In the genomic region with DNA sequence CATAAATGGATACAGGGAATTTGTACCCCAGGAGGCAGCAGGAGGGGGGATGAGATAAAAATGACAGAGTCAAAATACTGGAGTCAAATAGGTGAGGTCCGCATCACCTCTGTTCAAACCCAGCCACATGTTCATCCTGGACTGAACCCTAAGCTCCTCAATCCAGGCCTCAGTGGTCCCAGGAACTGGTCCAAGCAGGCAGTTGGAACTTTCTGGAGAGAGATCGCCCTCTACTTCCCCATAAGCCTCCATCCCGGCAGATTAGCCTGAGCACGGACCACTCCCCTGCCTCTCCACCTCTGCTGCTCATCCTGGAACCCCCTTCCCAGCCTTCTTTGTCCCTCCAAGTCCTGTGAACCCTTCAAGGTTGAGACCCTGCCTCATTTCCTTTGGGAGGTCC, we compare ENCODE assay signal across 18 cellular contexts.
"Had no signal": no experiment of that assay in that cellular context is flagged by ENCODE, and none has a peak within 500 bp of the region (broad histone marks: within the 10 kb centered on the region; RNA-seq: fewer than 3 reads in every experiment).

No MANE protein-coding gene starts in this region.

- H3K4me3 Mint-ChIP-seq: immature natural killer cell had no signal

- H3K4me1 Mint-ChIP-seq: immature natural killer cell had no signal

- ATAC-seq: foreskin keratinocyte, gastroesophageal sphincter, heart left ventricle, left colon, left lobe of liver, left ventricle myocardium superior, lower lobe of right lung had no signal

- DNase-seq: dermis blood vessel endothelial cell; dorsolateral prefrontal cortex; effector CD4-positive, alpha-beta T cell; effector memory CD4-positive, alpha-beta T cell; foreskin keratinocyte; heart left ventricle; hypothalamus; immature natural killer cell; islet precursor cell; kidney; kidney glomerular epithelial cell; left colon; left ventricle myocardium superior; lower lobe of right lung; mesenchymal stem cell; midbrain had no signal

- H3K27ac Mint-ChIP-seq: immature natural killer cell had no signal
